ENCODE assay signal across 14 cellular contexts in genomic region chr1:27359822-27360158, GRCh38. TPM values are rescaled to one million over a fixed set of nuclear protein-coding genes. Genes with fewer than 3 reads are reported as not detected.
DNase-seq lines count a peak whose midpoint lies in the region; ATAC-seq and TF ChIP-seq lines count a peak whose summit lies in the region.
"Had no signal": no experiment of that assay in that cellular context is flagged by ENCODE, and none has a peak within 500 bp of the region (broad histone marks: within the 10 kb centered on the region; RNA-seq: fewer than 3 reads in every experiment).

No MANE protein-coding gene starts in this region.

- CTCF ChIA-PET in activated CD4-positive, alpha-beta T cell treated with anti-CD3 and anti-CD28 coated beads, Interleukin-2, amount 10 ng/mL, durations not matched to agents 7 days and 5 days (lab: Charles Lee), result interaction anchor here (0.5 to 4.9 kb wide), 3 partner anchors 18 to 63 kb away, joined by 3 to 35 read pairs (median 4); no protein-coding TSS in a partner anchor
- CTCF ChIA-PET in RWPE1 (lab: Yijun Ruan, JAX), result interaction anchor here (0.6 to 4.9 kb wide), 2 partner anchors 45 to 60 kb away, joined by 5 to 21 read pairs; no protein-coding TSS in a partner anchor

- peaks cover 47% of the 10 kb centered on the region for H3K4me1 Mint-ChIP-seq in activated CD4-positive, alpha-beta T cell treated with anti-CD3 and anti-CD28 coated beads, Interleukin-2, amount 10 ng/mL, durations not matched to agents 7 days and 5 days
- H3K4me1 Mint-ChIP-seq in endodermal cell, result peaks cover 9% of the 10 kb centered on the region
- peaks cover 4% of the 10 kb centered on the region for H3K4me1 Mint-ChIP-seq in progenitor cell of endocrine pancreas (ENCODE audit: low read depth)

- intact Hi-C loops in thyroid gland (cut with DNase I), result loop anchor here (5.0 kb wide), 1 partner anchor 33 kb away; the partner anchor contains the start of gene GPR3

- H3K9me3 ChIP-seq in endodermal cell (ENCODE audit: control insufficient read depth, low read length) (no peaks in the 10 kb centered on the region), thyroid gland (no peaks in the 10 kb centered on the region)
- H3K9me3 ChIP-seq: SJSA1, stomach had no signal

- peak overlapping the region; percentile 30 for H3K4me3 Mint-ChIP-seq in activated CD4-positive, alpha-beta T cell treated with anti-CD3 and anti-CD28 coated beads, Interleukin-2, amount 10 ng/mL, durations not matched to agents 7 days and 5 days
- H3K4me3 Mint-ChIP-seq in endodermal cell, result peak overlapping the region; percentile 59
- H3K4me3 Mint-ChIP-seq in progenitor cell of endocrine pancreas (ENCODE audit: low read depth), result peak overlapping the region; percentile 65

- TF ChIP-seq POLR2A in thyroid gland (IDR thresholded peaks at IDR 0.05), result no peak

- H3K27ac ChIP-seq in RWPE1, result peak overlapping the region; percentile 98
- H3K27ac ChIP-seq in endodermal cell (ENCODE audit: low read depth, low read length), result no peak overlapping the region
- no peak overlapping the region for H3K27ac ChIP-seq in thyroid gland
- H3K27ac ChIP-seq: SJSA1, stomach had no signal

- ATAC-seq in HG03108 (IDR thresholded peaks at IDR 0.05; ENCODE audit: unreplicated experiment), result no peak

- H3K36me3 ChIP-seq in endodermal cell (ENCODE audit: control insufficient read depth, insufficient read depth, low read length) (no peaks in the 10 kb centered on the region), thyroid gland (peaks cover 28 to 56% of the 10 kb centered on the region in 2 donors)

- peaks cover 3% of the 10 kb centered on the region for H3K27me3 Mint-ChIP-seq in activated CD4-positive, alpha-beta T cell treated with anti-CD3 and anti-CD28 coated beads, Interleukin-2, amount 10 ng/mL, durations not matched to agents 7 days and 5 days
- peaks cover 59% of the 10 kb centered on the region for H3K27me3 Mint-ChIP-seq in endodermal cell (ENCODE audit: insufficient read depth)
- H3K27me3 Mint-ChIP-seq in progenitor cell of endocrine pancreas, result peaks cover 69% of the 10 kb centered on the region

- H3K4me1 ChIP-seq in endodermal cell (ENCODE audit: control insufficient read depth, insufficient read depth, low read length) (no peaks in the 10 kb centered on the region), thyroid gland (peaks cover 0 to 7% of the 10 kb centered on the region in 2 donors)

- peak overlapping the region; percentile 71 for H3K4me3 ChIP-seq in endodermal cell (ENCODE audit: low read length)
- no peak overlapping the region for H3K4me3 ChIP-seq in thyroid gland (replicated peaks in 1 of 3)
- H3K4me3 ChIP-seq: SJSA1 had no signal

- TF ChIP-seq CTCF in RWPE1 (conservative IDR thresholded peaks at IDR 0.05; ENCODE audit: low read depth) (no peak), endodermal cell (conservative IDR thresholded peaks at IDR 0.05) (no peak), progenitor cell of endocrine pancreas (IDR thresholded peaks at IDR 0.05; ENCODE audit: unreplicated experiment) (no peak), thyroid gland (IDR thresholded peaks at IDR 0.05) (no peak)

- no peaks in the 10 kb centered on the region for H3K36me3 Mint-ChIP-seq in activated CD4-positive, alpha-beta T cell treated with anti-CD3 and anti-CD28 coated beads, Interleukin-2, amount 10 ng/mL, durations not matched to agents 7 days and 5 days (ENCODE audit: low read depth)
- peaks cover 5% of the 10 kb centered on the region for H3K36me3 Mint-ChIP-seq in endodermal cell (ENCODE audit: low read depth)
- H3K36me3 Mint-ChIP-seq in progenitor cell of endocrine pancreas (ENCODE audit: insufficient read depth), result no peaks in the 10 kb centered on the region

- no peak overlapping the region for H3K9ac ChIP-seq in endodermal cell (ENCODE audit: extremely low read depth, low read length, poor library complexity, severe bottlenecking)

- no peaks in the 10 kb centered on the region for H3K9me3 Mint-ChIP-seq in activated CD4-positive, alpha-beta T cell treated with anti-CD3 and anti-CD28 coated beads, Interleukin-2, amount 10 ng/mL, durations not matched to agents 7 days and 5 days
- H3K9me3 Mint-ChIP-seq in endodermal cell, result no peaks in the 10 kb centered on the region
- no peaks in the 10 kb centered on the region for H3K9me3 Mint-ChIP-seq in progenitor cell of endocrine pancreas (ENCODE audit: low read depth)

- DNase-seq in activated CD4-positive, alpha-beta T cell treated with anti-CD3 and anti-CD28 coated beads, Interleukin-2, amount 10 ng/mL, durations not matched to agents 7 days and 5 days, result no peak
- no peak for DNase-seq in activated CD4-positive, alpha-beta T cell treated with anti-CD3 and anti-CD28 coated beads for 48 hours
- no peak for DNase-seq in RWPE1 (ENCODE audit: low spot score)
- no peak for DNase-seq in endodermal cell
- no peak for DNase-seq in progenitor cell of endocrine pancreas (ENCODE audit: low spot score, unreplicated experiment)
- no peak for DNase-seq in stimulated activated CD4-positive, alpha-beta T cell treated with anti-CD3 and anti-CD28 coated beads, Interleukin-12 subunit alpha, Interleukin-12 subunit beta, amount 100 ng/mL, for 4 hours
- no peak for DNase-seq in thyroid gland
- DNase-seq: aorta, DMS79 treated with DMSO at 0.1 percent for 48 hours, NCI-H1092 treated with DMSO at 0.1 percent for 48 hours, NCI-H510A treated with DMSO at 0.1 percent for 48 hours, stomach had no signal

- POLR2A ChIA-PET in activated CD4-positive, alpha-beta T cell treated with anti-CD3 and anti-CD28 coated beads, Interleukin-2, amount 10 ng/mL, durations not matched to agents 7 days and 5 days (lab: Charles Lee), result no interaction called here
- POLR2A ChIA-PET in RWPE1 (lab: Yijun Ruan, JAX; ENCODE audit: low non-redundant PET), result interaction anchor here (0.6 kb wide), 1 partner anchor 11 kb away, joined by 4 read pairs; no protein-coding TSS in a partner anchor

- H3K27ac Mint-ChIP-seq in activated CD4-positive, alpha-beta T cell treated with anti-CD3 and anti-CD28 coated beads, Interleukin-2, amount 10 ng/mL, durations not matched to agents 7 days and 5 days, result no peak overlapping the region
- H3K27ac Mint-ChIP-seq in endodermal cell (no peak overlapping the region), progenitor cell of endocrine pancreas (peak overlapping the region; percentile 73)

- WGBS in endodermal cell (ENCODE audit: insufficient coverage in 1 of 2, insufficient read length in 1 of 2), 2 experiments, result 55% methylated on average over 9 of the region's 9 CpGs; no CpG with 5 or more reads in 1 of the 2 experiments
- 73 to 86% methylated on average over 9 of the region's 9 CpGs for WGBS in thyroid gland, 2 donors

- H3K27me3 ChIP-seq in endodermal cell (ENCODE audit: control insufficient read depth, insufficient read depth, low read length, poor library complexity, severe bottlenecking) (peaks cover 44% of the 10 kb centered on the region), thyroid gland (no peaks in the 10 kb centered on the region)
- H3K27me3 ChIP-seq: SJSA1, stomach had no signal

RNA-seq across cellular contexts. Expression of gene MAP3K6, which starts 7.0 kb away (rescaled TPM):
- total RNA-seq in activated CD4-positive, alpha-beta T cell treated with anti-CD3 and anti-CD28 coated beads, Interleukin-2, amount 10 ng/mL, durations not matched to agents 7 days and 5 days, result 1 to 10 TPM; 6.4 to 7.6 TPM
- 10 to 100 TPM in 1 of 2 donors, 1 to 10 TPM in 1; 6.6 to 11.5 TPM for total RNA-seq in endodermal cell
- polyA plus RNA-seq in endodermal cell (2013, experiment 1 of 2), result 14.9 TPM
- 14.3 TPM for polyA plus RNA-seq in endodermal cell (2013, experiment 2 of 2)
- 1.1 and 1.8 TPM in 2 replicates for total RNA-seq in progenitor cell of endocrine pancreas
- 10 to 100 TPM; 17.6 to 62.9 (median 32.3) TPM for total RNA-seq in thyroid gland

RNA-seq across cellular contexts. Expression of gene FCN3, which starts 14.8 kb away (rescaled TPM):
- total RNA-seq in activated CD4-positive, alpha-beta T cell treated with anti-CD3 and anti-CD28 coated beads, Interleukin-2, amount 10 ng/mL, durations not matched to agents 7 days and 5 days, result not detected
- total RNA-seq in endodermal cell (under 1 TPM in 1 of 2 donors, not detected in 1; 0.26 TPM), progenitor cell of endocrine pancreas (not detected in 2 replicates), thyroid gland (10 to 100 TPM in 2 of 4 donors, 1 to 10 TPM in 2; 7.4 to 33.4 (median 10.7) TPM)
- polyA plus RNA-seq in endodermal cell (2013, experiment 1 of 2), result not detected
- not detected for polyA plus RNA-seq in endodermal cell (2013, experiment 2 of 2)
- total RNA-seq: SJSA1 had no signal

RNA-seq across cellular contexts. Expression of gene SYTL1, which starts 18.0 kb away (rescaled TPM):
- 100 to 1,000 TPM in 1 of 2 experiments, 10 to 100 TPM in 1; 83.5 to 106 TPM for total RNA-seq in activated CD4-positive, alpha-beta T cell treated with anti-CD3 and anti-CD28 coated beads, Interleukin-2, amount 10 ng/mL, durations not matched to agents 7 days and 5 days
- total RNA-seq in endodermal cell, result 1 to 10 TPM; 6.7 to 7.5 TPM
- polyA plus RNA-seq in endodermal cell (2013, experiment 1 of 2), result 3.2 TPM
- polyA plus RNA-seq in endodermal cell (2013, experiment 2 of 2), result 4.9 TPM
- total RNA-seq in progenitor cell of endocrine pancreas, result 9.4 and 15.5 TPM in 2 replicates
- total RNA-seq in thyroid gland, result 10 to 100 TPM; 12.4 to 23.9 (median 18.4) TPM

RNA-seq across cellular contexts. Expression of gene CD164L2, which starts 23.3 kb away (rescaled TPM):
- not detected for total RNA-seq in activated CD4-positive, alpha-beta T cell treated with anti-CD3 and anti-CD28 coated beads, Interleukin-2, amount 10 ng/mL, durations not matched to agents 7 days and 5 days
- total RNA-seq in endodermal cell, result 1 to 10 TPM; 1.6 to 1.8 TPM
- polyA plus RNA-seq in endodermal cell (2013, experiment 1 of 2), result 1.4 TPM
- polyA plus RNA-seq in endodermal cell (2013, experiment 2 of 2), result 0.83 TPM
- not detected in 2 replicates for total RNA-seq in progenitor cell of endocrine pancreas
- total RNA-seq in thyroid gland, result under 1 TPM in 3 of 4 donors, not detected in 1; 0.50 to 0.63 (median 0.54) TPM
- total RNA-seq: aorta, SJSA1, stomach had no signal
- polyA plus RNA-seq: aorta had no signal

RNA-seq across cellular contexts. Expression of gene GPR3, which starts 32.6 kb away (rescaled TPM):
- under 1 TPM in 1 of 2 experiments, not detected in 1; 0.21 TPM for total RNA-seq in activated CD4-positive, alpha-beta T cell treated with anti-CD3 and anti-CD28 coated beads, Interleukin-2, amount 10 ng/mL, durations not matched to agents 7 days and 5 days
- total RNA-seq in endodermal cell (1 to 10 TPM; 3.5 to 4.1 TPM), progenitor cell of endocrine pancreas (1.00 and 1.1 TPM in 2 replicates), thyroid gland (1 to 10 TPM in 1 of 4 donors, under 1 TPM in 3; 0.11 to 2.1 (median 0.60) TPM)
- polyA plus RNA-seq in endodermal cell (2013, experiment 1 of 2), result 4.5 TPM
- polyA plus RNA-seq in endodermal cell (2013, experiment 2 of 2), result 4.5 TPM
